Comparison of ENCODE assay signal across 16 cellular contexts in the genomic region with DNA sequence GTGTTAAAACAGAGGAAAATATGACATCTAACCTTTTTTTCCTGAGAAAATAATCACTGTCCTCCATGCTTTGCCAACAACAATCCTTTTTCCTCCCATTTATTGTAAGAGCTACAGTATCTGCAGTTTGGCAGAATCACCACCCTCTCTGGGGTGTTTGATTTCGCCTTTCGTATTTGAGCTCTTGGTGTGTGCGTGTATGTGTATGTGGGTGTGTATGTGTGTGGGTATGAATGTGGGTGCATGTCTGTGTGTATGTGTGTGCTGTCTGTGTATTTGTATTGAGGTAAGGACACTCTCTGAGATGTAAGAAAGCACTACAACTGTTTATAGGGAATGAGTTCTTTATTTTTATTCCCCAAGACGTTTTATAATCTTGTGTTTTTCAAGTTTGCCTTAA.
"Had no signal": no experiment of that assay in that cellular context is flagged by ENCODE, and none has a peak within 500 bp of the region (broad histone marks: within the 10 kb centered on the region; RNA-seq: fewer than 3 reads in every experiment).

No MANE protein-coding gene starts in this region.

- H3K4me3 Mint-ChIP-seq: activated CD8-positive, alpha-beta memory T cell treated with anti-CD3 and anti-CD28 coated beads, Interleukin-2, amount 10 ng/mL, durations not matched to agents 7 days and 5 days; activated naive CD4-positive, alpha-beta T cell treated with anti-CD3 and anti-CD28 coated beads, Interleukin-2, amount 50 U/mL, for 24 hours; activated T-cell treated with anti-CD3 and anti-CD28 coated beads, Interleukin-2, amount 50 U/mL, for 24 hours; natural killer cell treated with Interleukin-12 subunit alpha and Interleukin-12 subunit beta and Interleukin-15 and Interleukin-18, amount 100 ng/mL, for 72 hours; T-helper 2 cell treated with Interferon-gamma antibody and Interleukin-4, amounts not matched to agents 5 μg/mL and 100 μg/mL, for 36 hours had no signal

- H3K9me3 Mint-ChIP-seq: activated naive CD4-positive, alpha-beta T cell treated with anti-CD3 and anti-CD28 coated beads, Interleukin-2, amount 50 U/mL, for 24 hours; activated T-cell treated with anti-CD3 and anti-CD28 coated beads, Interleukin-2, amount 50 U/mL, for 24 hours; natural killer cell treated with Interleukin-12 subunit alpha and Interleukin-12 subunit beta and Interleukin-15 and Interleukin-18, amount 100 ng/mL, for 72 hours had no signal

- ATAC-seq: activated CD4-positive, CD25-positive, alpha-beta regulatory T cell treated with anti-CD3 and anti-CD28 coated beads, Interleukin-2, amount 50 U/mL, for 24 hours; activated CD8-positive, alpha-beta memory T cell treated with anti-CD3 and anti-CD28 coated beads, Interleukin-2, amount 10 ng/mL, durations not matched to agents 7 days and 5 days; body of pancreas; left colon; natural killer cell treated with Interleukin-12 subunit alpha and Interleukin-12 subunit beta and Interleukin-15 and Interleukin-18, amount 100 ng/mL, for 72 hours had no signal

- H3K27me3 Mint-ChIP-seq: activated CD8-positive, alpha-beta memory T cell treated with anti-CD3 and anti-CD28 coated beads, Interleukin-2, amount 10 ng/mL, durations not matched to agents 7 days and 5 days; activated T-cell treated with anti-CD3 and anti-CD28 coated beads, Interleukin-2, amount 50 U/mL, for 24 hours had no signal

- H3K9me3 ChIP-seq: body of pancreas, ovary, stomach, thyroid gland had no signal

- H3K4me1 Mint-ChIP-seq: activated CD8-positive, alpha-beta memory T cell treated with anti-CD3 and anti-CD28 coated beads, Interleukin-2, amount 10 ng/mL, durations not matched to agents 7 days and 5 days; activated naive CD4-positive, alpha-beta T cell treated with anti-CD3 and anti-CD28 coated beads, Interleukin-2, amount 50 U/mL, for 24 hours had no signal

- DNase-seq: activated CD8-positive, alpha-beta memory T cell treated with anti-CD3 and anti-CD28 coated beads, Interleukin-2, amount 10 ng/mL, durations not matched to agents 7 days and 5 days; activated effector memory CD4-positive, alpha-beta T cell treated with Interleukin-2 at 50 U/mL for 16 hours; activated T-cell treated with anti-CD3 and anti-CD28 coated beads, Interleukin-2, amount 50 U/mL, for 24 hours; body of pancreas; foreskin melanocyte; head of caudate nucleus; left colon; ovary; stomach; SW 1271; thyroid gland had no signal

- H3K4me3 ChIP-seq: body of pancreas, ovary, skin epidermis, stomach, thyroid gland had no signal

- H3K27ac Mint-ChIP-seq: activated CD8-positive, alpha-beta memory T cell treated with anti-CD3 and anti-CD28 coated beads, Interleukin-2, amount 10 ng/mL, durations not matched to agents 7 days and 5 days; activated naive CD4-positive, alpha-beta T cell treated with anti-CD3 and anti-CD28 coated beads, Interleukin-2, amount 50 U/mL, for 24 hours; activated T-cell treated with anti-CD3 and anti-CD28 coated beads, Interleukin-2, amount 50 U/mL, for 24 hours; natural killer cell treated with Interleukin-12 subunit alpha and Interleukin-12 subunit beta and Interleukin-15 and Interleukin-18, amount 100 ng/mL, for 72 hours; T-helper 2 cell treated with Interferon-gamma antibody and Interleukin-4, amounts not matched to agents 5 μg/mL and 100 μg/mL, for 36 hours had no signal

- H3K27ac ChIP-seq: body of pancreas, skin epidermis, thyroid gland had no signal

- H3K27me3 ChIP-seq: body of pancreas, ovary, stomach, thyroid gland had no signal

- H3K36me3 ChIP-seq: ovary, stomach, thyroid gland had no signal

- H3K36me3 Mint-ChIP-seq: activated CD8-positive, alpha-beta memory T cell treated with anti-CD3 and anti-CD28 coated beads, Interleukin-2, amount 10 ng/mL, durations not matched to agents 7 days and 5 days; activated naive CD4-positive, alpha-beta T cell treated with anti-CD3 and anti-CD28 coated beads, Interleukin-2, amount 50 U/mL, for 24 hours; natural killer cell treated with Interleukin-12 subunit alpha and Interleukin-12 subunit beta and Interleukin-15 and Interleukin-18, amount 100 ng/mL, for 72 hours had no signal
